8 cellular contexts compared by ENCODE assay signal in the genomic region with DNA sequence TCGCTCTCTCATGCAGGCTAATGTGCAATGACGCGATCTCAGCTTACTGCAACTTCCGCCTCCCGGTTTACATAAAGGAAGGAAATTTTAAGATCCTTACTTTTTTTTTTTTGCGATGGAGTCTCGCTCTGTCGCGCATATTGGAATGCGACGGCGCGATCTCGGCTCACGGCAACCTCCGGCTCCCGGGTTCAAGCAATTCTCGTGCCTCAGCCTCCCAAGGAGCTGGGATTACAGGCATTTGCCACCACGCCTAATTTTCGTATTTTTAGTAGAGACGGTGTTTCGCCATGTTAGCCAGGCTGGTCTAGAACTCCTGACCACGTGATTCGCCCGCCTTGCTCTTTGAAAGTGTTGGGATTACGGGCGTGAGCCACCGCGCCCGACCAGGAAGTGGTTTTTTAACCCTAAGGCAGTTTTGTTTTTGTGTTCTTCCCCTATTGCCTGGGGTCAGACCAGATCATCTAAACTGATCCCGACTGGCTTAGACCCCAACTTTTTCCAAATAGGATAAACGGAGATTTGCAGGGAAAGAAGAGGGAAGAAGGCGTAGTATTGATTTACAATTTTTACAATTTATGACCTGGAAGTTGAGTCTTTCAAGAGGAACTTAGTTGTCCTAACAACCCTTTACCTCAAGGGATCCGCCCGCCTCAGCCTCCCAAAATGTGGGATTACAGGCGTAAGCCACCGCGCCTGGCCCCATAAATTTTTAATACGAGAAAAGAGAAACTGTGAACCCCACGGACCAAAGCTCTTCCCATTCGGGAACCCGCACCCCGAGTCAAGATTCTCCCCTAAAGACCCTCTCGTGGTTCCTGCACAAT.
DNase-seq lines count a peak whose midpoint lies in the region; TF ChIP-seq lines count a peak whose summit lies in the region.

No MANE protein-coding gene starts in this region.

- no peak for TF ChIP-seq CTCF in GM13977 (IDR thresholded peaks at IDR 0.05; ENCODE audit: extremely low read depth, insufficient read depth, missing control alignments)
- no peak for TF ChIP-seq CTCF in WERI-Rb-1 (IDR thresholded peaks at IDR 0.05; ENCODE audit: low read depth, low read length)

- in situ Hi-C loops in GM13977 (cut with MboI; ENCODE audit: low pct_unique_long_range_greater_than_20kb, low sequenced_read_pairs, unreplicated experiment), result no loop called here

- no peaks in the 10 kb centered on the region for H3K36me3 ChIP-seq in WERI-Rb-1

- H3K27ac ChIP-seq in cingulate gyrus (ENCODE audit: low read depth, low read length) (peak overlapping the region; percentile 77), WERI-Rb-1 (no peak overlapping the region)

- peaks cover 5% of the 10 kb centered on the region for H3K9me3 ChIP-seq in WERI-Rb-1 (ENCODE audit: severe bottlenecking)

- H3K4me3 ChIP-seq in WERI-Rb-1 (ENCODE audit: low read depth, low read length), result no peak overlapping the region

- no peaks in the 10 kb centered on the region for H3K27me3 ChIP-seq in WERI-Rb-1 (ENCODE audit: insufficient read depth, low read depth, severe bottlenecking)

- DNase-seq in GM13977 (ENCODE audit: low spot score) (peak; percentile 2), T-helper 1 cell (peak in 4 of 5 donors; percentile 8 to 48 (median 10)), kidney tubule cell (ENCODE audit: low spot score) (peak; percentile 82), WERI-Rb-1 (no peak), NCI-H1694 treated with DMSO at 0.1 percent for 48 hours (lab: John Stamatoyannopoulos, UW) (no peak), LoVo (ENCODE audit: low spot score) (no peak)
- peak; percentile 13 to 32 (median 19) for DNase-seq in stimulated activated CD4-positive, alpha-beta T cell treated with anti-CD3 and anti-CD28 coated beads, Interleukin-12 subunit alpha, Interleukin-12 subunit beta, amount 100 ng/mL, for 48 hours (ENCODE audit: low read depth in 2 of 3, low spot score in 1 of 3)

Comparison
In these comparisons a context has a peak if more than half of its experiments do, and no peak if none do; other contexts are left out.
1. DNase-seq: peak in GM13977 (single experiment), T-helper 1 cell (4 of 5), kidney tubule cell (single experiment) and stimulated activated CD4-positive, alpha-beta T cell treated with anti-CD3 and anti-CD28 coated beads, Interleukin-12 subunit alpha, Interleukin-12 subunit beta, amount 100 ng/mL, for 48 hours (3 of 3); none in WERI-Rb-1 (single experiment), NCI-H1694 treated with DMSO at 0.1 percent for 48 hours (single experiment) and LoVo (single experiment).